25 cellular contexts compared by ENCODE assay signal in genomic region chr3:35649405-35649804, GRCh38. TPM values are rescaled to one million over a fixed set of nuclear protein-coding genes. Genes with fewer than 3 reads are reported as not detected.
"Had no signal": no experiment of that assay in that cellular context is flagged by ENCODE, and none has a peak within 500 bp of the region (broad histone marks: within the 10 kb centered on the region; RNA-seq: fewer than 3 reads in every experiment).

No MANE protein-coding gene starts in this region.

- H3K27me3 ChIP-seq: ascending aorta, body of pancreas had no signal

- H3K27ac ChIP-seq: ascending aorta, body of pancreas, SK-N-MC, VCaP had no signal

- H3K4me3 ChIP-seq: ascending aorta, body of pancreas, SK-N-MC had no signal

- H3K9me3 ChIP-seq: ascending aorta, body of pancreas had no signal

- H3K36me3 ChIP-seq: ascending aorta had no signal

- H3K4me1 ChIP-seq: ascending aorta, body of pancreas had no signal

- ATAC-seq: activated CD8-positive, alpha-beta T cell treated with anti-CD3 and anti-CD28 coated beads, Interleukin-2, amount 10 ng/mL, durations not matched to agents 7 days and 5 days; body of pancreas; Panc1; Right ventricle myocardium inferior had no signal

- DNase-seq: activated CD4-positive, alpha-beta T cell treated with anti-CD3 and anti-CD28 coated beads for 4 hours; activated CD8-positive, alpha-beta memory T cell treated with anti-CD3 and anti-CD28 coated beads, Interleukin-2, amount 50 U/mL, for 48 hours; activated CD8-positive, alpha-beta T cell treated with anti-CD3 and anti-CD28 coated beads, Interleukin-2, amount 10 ng/mL, durations not matched to agents 7 days and 5 days; activated T-cell treated with anti-CD3 and anti-CD28 coated beads, Interleukin-2, amount 50 U/mL, for 1 hour; body of pancreas; cerebellar nuclear complex; Karpas-422; NCI-H1048; NCI-H2029; NCI-H2107; NCI-H2171 treated with DMSO at 0.1 percent for 48 hours; NCI-H226; NCI-H526; NCI-H82; NK-92 treated with Interleukin-12 subunit alpha and Interleukin-12 subunit beta, amount 100 ng/mL, for 24 hours; OCI-M1; RPMI8226; T-helper 1 cell had no signal

RNA-seq across cellular contexts. Expression of gene ARPP21, which starts 10.1 kb away (rescaled TPM):
- total RNA-seq: activated CD8-positive, alpha-beta T cell treated with anti-CD3 and anti-CD28 coated beads, Interleukin-2, amount 10 ng/mL, durations not matched to agents 7 days and 5 days; ascending aorta; body of pancreas; NCI-H460; Right ventricle myocardium inferior; T-helper 2 cell treated with Interferon-gamma antibody and Interleukin-4, amounts not matched to agents 100 ng/mL and 5 ng/mL, for 36 hours had no signal
